22 cellular contexts compared by ENCODE assay signal in the genomic region with DNA sequence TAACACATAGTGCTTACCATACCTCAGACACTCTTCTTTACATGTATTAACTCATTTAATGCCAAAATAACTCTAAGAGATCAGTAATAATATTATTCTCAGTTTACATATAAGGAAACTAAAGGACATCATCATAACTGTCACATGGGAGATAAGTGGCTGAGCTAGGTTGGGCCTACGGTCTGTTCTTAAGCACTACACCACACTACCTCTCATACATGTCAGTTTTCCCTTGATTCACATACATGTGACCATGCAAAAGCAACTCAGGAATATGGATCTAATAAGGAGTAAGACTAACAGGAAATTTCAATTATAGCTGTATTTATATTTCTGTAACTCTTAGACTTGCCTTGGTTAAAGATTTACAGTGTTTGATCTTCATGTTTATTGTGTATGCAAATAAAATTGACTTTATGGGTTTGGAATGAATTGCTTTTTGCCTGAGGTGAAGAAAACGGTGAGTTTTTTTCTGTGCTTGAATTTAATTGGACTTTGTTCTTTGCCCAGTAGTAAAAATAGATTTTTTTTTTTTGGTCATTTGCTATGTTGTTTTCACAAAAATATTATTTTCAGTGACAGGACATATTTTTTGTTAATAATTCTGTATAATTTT.
"Had no signal": no experiment of that assay in that cellular context is flagged by ENCODE, and none has a peak within 500 bp of the region (broad histone marks: within the 10 kb centered on the region; RNA-seq: fewer than 3 reads in every experiment).

No MANE protein-coding gene starts in this region.

- H3K9me3 ChIP-seq: esophagus muscularis mucosa, gastrocnemius medialis, lower lobe of right lung, right atrium auricular region, tibial artery had no signal

- DNase-seq: activated gamma-delta T cell treated with Interleukin-2 at 50 U/mL for 16 hours; activated T-cell treated with anti-CD3 and anti-CD28 coated beads, Interleukin-2, amount 50 U/mL, for 1 hour; central memory CD4-positive, alpha-beta T cell; gastrocnemius medialis; left cardiac atrium; lower lobe of right lung; mesendoderm; naive thymus-derived CD4-positive, alpha-beta T cell; occipital lobe; stimulated activated CD4-positive, alpha-beta T cell treated with anti-CD3 and anti-CD28 coated beads, Interleukin-12 subunit alpha, Interleukin-12 subunit beta, amount 100 ng/mL, for 4 hours; stimulated activated CD4-positive, alpha-beta T cell treated with anti-CD3 and anti-CD28 coated beads, Interleukin-1b, Interleukin-23, amount 100 ng/mL, for 48 hours; stimulated activated naive CD8-positive, alpha-beta T cell treated with anti-CD3 and anti-CD28 coated beads, Interleukin-15, amount 100 ng/mL, for 72 hours; T-helper 1 cell; T-helper 9 cell; tibial artery had no signal

- H3K4me1 ChIP-seq: lower lobe of right lung, right atrium auricular region, tibial artery had no signal

- H3K27ac ChIP-seq: coronary artery, esophagus muscularis mucosa, gastrocnemius medialis, lower lobe of right lung, right atrium auricular region, tibial artery had no signal

- H3K27me3 ChIP-seq: esophagus muscularis mucosa, gastrocnemius medialis, right atrium auricular region, tibial artery had no signal

- ATAC-seq: activated naive CD4-positive, alpha-beta T cell treated with anti-CD3 and anti-CD28 coated beads, Interleukin-2, amount 50 U/mL, for 72 hours; gastrocnemius medialis; left cardiac atrium; lower lobe of right lung; naive thymus-derived CD4-positive, alpha-beta T cell; stimulated activated naive CD8-positive, alpha-beta T cell treated with anti-CD3 and anti-CD28 coated beads, Interleukin-15, amount 100 ng/mL, for 72 hours; WTC11 had no signal

- FAIRE-seq: astrocyte, urothelium cell line had no signal

- H3K4me3 ChIP-seq: coronary artery, esophagus muscularis mucosa, gastrocnemius medialis, lower lobe of right lung, right atrium auricular region, tibial artery had no signal
